9 cellular contexts compared by ENCODE assay signal in the genomic region with DNA sequence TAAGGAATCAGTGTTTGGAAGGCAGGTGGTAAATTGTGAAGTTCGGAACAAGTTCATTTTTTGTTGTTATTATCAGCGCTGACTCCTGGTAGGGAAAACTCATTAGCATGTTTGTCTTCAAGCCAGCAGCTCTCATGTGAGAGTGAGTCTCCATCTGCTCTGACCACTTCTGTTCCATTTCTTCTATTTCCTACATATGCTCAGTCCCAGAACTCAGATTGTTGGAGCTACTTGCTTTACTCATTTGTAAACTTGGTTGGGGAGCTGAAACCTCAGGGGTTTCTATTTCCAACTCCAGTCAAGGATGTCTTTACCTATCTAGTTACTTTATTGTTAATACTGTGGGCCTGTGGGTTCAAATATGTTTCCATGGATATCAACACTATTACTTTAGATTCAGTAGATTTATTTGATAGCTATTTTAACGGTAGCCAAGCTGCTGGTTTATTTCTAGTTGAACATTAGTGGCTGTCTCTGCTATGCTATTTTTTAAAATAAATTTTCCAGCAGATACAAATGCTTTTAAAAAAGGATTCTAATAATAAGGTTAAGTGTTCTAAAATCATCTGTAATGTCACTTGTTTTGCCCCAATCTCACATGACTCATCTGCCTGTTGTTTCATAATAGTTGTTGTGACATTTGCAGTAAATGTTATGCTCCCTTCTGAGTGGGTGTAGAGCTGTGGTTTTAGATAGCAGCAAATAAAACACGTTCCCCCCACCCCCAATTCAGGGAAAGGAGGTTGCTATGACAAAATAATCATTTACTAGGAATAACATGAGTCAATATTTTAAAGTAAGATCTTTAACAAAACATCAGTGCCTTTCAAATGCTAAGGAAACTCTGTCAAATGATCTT.
DNase-seq lines count a peak whose midpoint lies in the region; ATAC-seq and TF ChIP-seq lines count a peak whose summit lies in the region.
"Had no signal": no experiment of that assay in that cellular context is flagged by ENCODE, and none has a peak within 500 bp of the region (broad histone marks: within the 10 kb centered on the region; RNA-seq: fewer than 3 reads in every experiment).

No MANE protein-coding gene starts in this region.

- no peaks in the 10 kb centered on the region for H3K27me3 Mint-ChIP-seq in T-helper 17 cell
- no peaks in the 10 kb centered on the region for H3K27me3 Mint-ChIP-seq in stimulated activated naive CD8-positive, alpha-beta T cell treated with anti-CD3 and anti-CD28 coated beads, Interleukin-15, amount 100 ng/mL, for 72 hours

- H3K4me1 Mint-ChIP-seq in T-helper 17 cell = no peaks in the 10 kb centered on the region
- H3K4me1 Mint-ChIP-seq in stimulated activated naive CD8-positive, alpha-beta T cell treated with anti-CD3 and anti-CD28 coated beads, Interleukin-15, amount 100 ng/mL, for 72 hours = peaks cover 8% of the 10 kb centered on the region

- peaks cover 0 to 24% (median 5%) of the 10 kb centered on the region in 12 donors for H3K4me1 ChIP-seq in heart left ventricle

- peaks cover 0 to 57% (median 4%) of the 10 kb centered on the region in 9 donors for H3K36me3 ChIP-seq in heart left ventricle

- no peak for TF ChIP-seq POLR2A in heart left ventricle (IDR thresholded peaks at IDR 0.05)

- H3K9me3 ChIP-seq in T-helper 17 cell (ENCODE audit: control insufficient read depth, low read length, poor library complexity, severe bottlenecking) = no peaks in the 10 kb centered on the region
- H3K9me3 ChIP-seq in heart left ventricle = no peaks in the 10 kb centered on the region

- intact Hi-C loops in heart left ventricle (cut with DNase I) = no loop called here

- H3K4me3 Mint-ChIP-seq in T-helper 17 cell = no peak overlapping the region
- no peak overlapping the region for H3K4me3 Mint-ChIP-seq in stimulated activated naive CD8-positive, alpha-beta T cell treated with anti-CD3 and anti-CD28 coated beads, Interleukin-15, amount 100 ng/mL, for 72 hours

- H3K27me3 ChIP-seq in heart left ventricle = no peaks in the 10 kb centered on the region

- no peak overlapping the region for H3K4me3 ChIP-seq in heart left ventricle

- H3K9me3 Mint-ChIP-seq in stimulated activated naive CD8-positive, alpha-beta T cell treated with anti-CD3 and anti-CD28 coated beads, Interleukin-15, amount 100 ng/mL, for 72 hours = peaks cover 0 to 5% of the 10 kb centered on the region in 2 donors

- H3K27ac Mint-ChIP-seq in T-helper 17 cell = peak overlapping the region; percentile 27
- H3K27ac Mint-ChIP-seq in stimulated activated naive CD8-positive, alpha-beta T cell treated with anti-CD3 and anti-CD28 coated beads, Interleukin-15, amount 100 ng/mL, for 72 hours = peak overlapping the region; percentile 72 to 74

- TF ChIP-seq CTCF in heart left ventricle (IDR thresholded peaks at IDR 0.05) = no peak

- WGBS in heart left ventricle, 4 donors = 40 to 54% (median 49%) methylated on average over 4 of the region's 4 CpGs

- peak; percentile 24 for DNase-seq in NK-92 treated with Interleukin-12 subunit alpha and Interleukin-12 subunit beta, amount 100 ng/mL, for 24 hours (lab: John Stamatoyannopoulos, UW)
- DNase-seq in NK-92 (lab: John Stamatoyannopoulos, UW; ENCODE audit: unreplicated experiment) (no peak), T-helper 17 cell (no peak), heart left ventricle (no peak), NCI-H1417 (lab: John Stamatoyannopoulos, UW) (no peak), RPMI8226 (no peak), putamen (ENCODE audit: low spot score) (no peak)
- peak in 1 of 2 donors; percentile 10 for DNase-seq in stimulated activated naive CD8-positive, alpha-beta T cell treated with anti-CD3 and anti-CD28 coated beads, Interleukin-15, amount 100 ng/mL, for 72 hours
- DNase-seq: Kasumi-1 had no signal

- H3K27ac ChIP-seq in heart left ventricle = peak overlapping the region in 7 of 12 donors; percentile 3 to 73 (median 40)

- no peaks in the 10 kb centered on the region for H3K36me3 Mint-ChIP-seq in T-helper 17 cell (ENCODE audit: low read depth)

- ATAC-seq in T-helper 17 cell = peak; percentile 53
- ATAC-seq in heart left ventricle = peak in 2 of 4 donors; percentile 39 to 54
- ATAC-seq in stimulated activated naive CD8-positive, alpha-beta T cell treated with anti-CD3 and anti-CD28 coated beads, Interleukin-15, amount 100 ng/mL, for 72 hours = peak; percentile 46
